8 cellular contexts compared by ENCODE assay signal in the genomic region with DNA sequence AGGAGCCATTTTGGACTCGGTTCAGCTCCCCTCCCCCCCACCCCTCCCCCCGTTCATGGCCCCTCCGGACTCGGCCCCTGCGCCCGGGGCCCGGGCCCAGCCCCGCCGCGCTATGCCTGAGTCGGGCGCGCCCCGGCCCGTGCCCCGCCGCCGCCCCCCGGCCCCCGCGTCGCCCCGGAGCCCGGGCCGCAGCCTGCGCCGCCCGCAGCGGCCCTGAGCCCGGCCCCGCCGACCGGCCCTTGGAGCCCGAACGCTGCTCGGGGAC. TPM values are rescaled to one million over a fixed set of nuclear protein-coding genes. Genes with fewer than 3 reads are reported as not detected.
A peak's percentile ranks its signal among the peaks of the same experiment; 100 is the strongest.
DNase-seq lines count a peak whose midpoint lies in the region; ATAC-seq and TF ChIP-seq lines count a peak whose summit lies in the region.

No MANE protein-coding gene starts in this region.

- DNase-seq in RWPE2 (ENCODE audit: low spot score) (no peak), fibroblast of villous mesenchyme (ENCODE audit: low read depth) (no peak), Ammon's horn (ENCODE audit: low spot score) (no peak), SW 1271 (lab: John Stamatoyannopoulos, UW) (no peak)

- H3K4me2 ChIP-seq in skeletal muscle satellite cell (ENCODE audit: low read length) = peak overlapping the region; percentile 100

- TF ChIP-seq CTCF in RWPE2 (IDR thresholded peaks at IDR 0.05; ENCODE audit: poor library complexity, severe bottlenecking) (no peak), fibroblast of villous mesenchyme (IDR thresholded peaks at IDR 0.05; ENCODE audit: insufficient read depth, low read depth, low read length) (no peak)

- peak overlapping the region; percentile 53 for H3K27ac ChIP-seq in RWPE2 (ENCODE audit: poor library complexity, severe bottlenecking)

- H3K36me3 ChIP-seq in RWPE2 (ENCODE audit: low read depth) (no peaks in the 10 kb centered on the region), skeletal muscle satellite cell (ENCODE audit: insufficient read depth, low read length) (no peaks in the 10 kb centered on the region)

- H3K4me3 ChIP-seq in RWPE2 (ENCODE audit: severe bottlenecking) (peak overlapping the region; percentile 92), fibroblast of villous mesenchyme (ENCODE audit: low read depth, low read length) (peak overlapping the region; percentile 76), skeletal muscle satellite cell (ENCODE audit: low read length) (peak overlapping the region; percentile 89)

- ATAC-seq in GM19438 (IDR thresholded peaks at IDR 0.05; ENCODE audit: low read depth, unreplicated experiment) = peak; percentile 14
- no peak for ATAC-seq in RWPE2 (ENCODE audit: low read depth)
- ATAC-seq in GM21447 (IDR thresholded peaks at IDR 0.05; ENCODE audit: unreplicated experiment) = no peak
- no peak for ATAC-seq in HG02970 (IDR thresholded peaks at IDR 0.05; ENCODE audit: low FRiP score, unreplicated experiment)

- H3K4me1 ChIP-seq in RWPE2 (ENCODE audit: insufficient read depth, poor library complexity, severe bottlenecking) (peaks cover 2% of the 10 kb centered on the region), skeletal muscle satellite cell (ENCODE audit: control insufficient read depth, insufficient read depth, low read length) (peaks cover 24% of the 10 kb centered on the region)

- peak overlapping the region; percentile 89 for H3K9ac ChIP-seq in skeletal muscle satellite cell (ENCODE audit: low read depth, low read length)

- no peaks in the 10 kb centered on the region for H3K27me3 ChIP-seq in RWPE2 (ENCODE audit: insufficient read depth, poor library complexity, severe bottlenecking)
- H3K27me3 ChIP-seq in skeletal muscle satellite cell (ENCODE audit: control insufficient read depth, insufficient read depth, low read length) = no peaks in the 10 kb centered on the region

- no peaks in the 10 kb centered on the region for H3K9me3 ChIP-seq in RWPE2 (ENCODE audit: severe bottlenecking)
- no peaks in the 10 kb centered on the region for H3K9me3 ChIP-seq in skeletal muscle satellite cell (replicated peaks; ENCODE audit: low read length)

RNA-seq across cellular contexts. Expression of gene ACVR2B, which starts 0.2 kb away (rescaled TPM):
- 1.3 and 1.9 TPM in 2 replicates for total RNA-seq in fibroblast of villous mesenchyme
- total RNA-seq in skeletal muscle satellite cell (2012; rRNA removed) = 0.66 and 1.5 TPM in 2 replicates

RNA-seq across cellular contexts. Expression of gene EXOG, which starts 42.3 kb away (rescaled TPM):
- total RNA-seq in fibroblast of villous mesenchyme = 12.9 and 15.1 TPM in 2 replicates
- 11.2 and 16.6 TPM in 2 replicates for total RNA-seq in skeletal muscle satellite cell (2012; rRNA removed)
